ENCODE assay signal across 12 cellular contexts in genomic region chr12:106682594-106683234, GRCh38.
DNase-seq lines count a peak whose midpoint lies in the region; ATAC-seq, FAIRE-seq and TF ChIP-seq lines count a peak whose summit lies in the region.
"Had no signal": no experiment of that assay in that cellular context is flagged by ENCODE, and none has a peak within 500 bp of the region (broad histone marks: within the 10 kb centered on the region; RNA-seq: fewer than 3 reads in every experiment).

No MANE protein-coding gene starts in this region.

- no peaks in the 10 kb centered on the region for H3K9me3 ChIP-seq in A549
- H3K9me3 ChIP-seq: pancreas, SJSA1 had no signal

- H3K27ac ChIP-seq in A549 (no peak overlapping the region), mesendoderm (ENCODE audit: low read depth, low read length) (no peak overlapping the region)
- H3K27ac ChIP-seq: pancreas, SJSA1 had no signal

- H3K9ac ChIP-seq in mesendoderm (ENCODE audit: low read length): no peak overlapping the region

- CTCF ChIA-PET in A549 (lab: Yijun Ruan, JAX): no interaction called here

- H3K56ac ChIP-seq in mesendoderm (ENCODE audit: low read length): no peak overlapping the region

- H4K5ac ChIP-seq in mesendoderm (ENCODE audit: low read length): no peak overlapping the region

- POLR2A ChIA-PET in A549 (lab: Yijun Ruan, JAX): no interaction called here

- no peak overlapping the region for H3K23ac ChIP-seq in mesendoderm (ENCODE audit: low read length)

- ATAC-seq in A549 (peak; percentile 59 to 87; a peak in 3 of 6 replicates), SK-N-SH treated with all-trans-retinoic acid at 6 μM for 48 hours (peak; percentile 79), GM19452 (IDR thresholded peaks at IDR 0.05; ENCODE audit: unreplicated experiment) (no peak), HG03565 (IDR thresholded peaks at IDR 0.05; ENCODE audit: unreplicated experiment) (no peak)
- ATAC-seq: activated T-cell treated with anti-CD3 and anti-CD28 coated beads, Interleukin-2, amount 50 U/mL, for 72 hours had no signal

- no peak overlapping the region for H2AK5ac ChIP-seq in mesendoderm (ENCODE audit: low read length)

- TF ChIP-seq RAD21 in A549 (conservative IDR thresholded peaks at IDR 0.05 in 1 of 2, IDR thresholded peaks at IDR 0.05 in 1 of 2): peak; percentile 29 to 53; a peak in 3 of 5 replicates

- 31% methylated on average over 4 of the region's 4 CpGs for WGBS in A549 (ENCODE audit: missing lambda C conversion rate)
- no CpG with 5 or more reads among the region's 4 CpGs for WGBS in mesendoderm (ENCODE audit: extremely low coverage, insufficient coverage, low lambda C conversion rate)

- DNase-seq in A549 (ENCODE audit: low read depth in 1 of 2, low spot score in 1 of 2) (peak in 1 of 2 experiments; percentile 56), GM13976 (ENCODE audit: low spot score) (peak; percentile 29), glomerular visceral epithelial cell (ENCODE audit: extremely low spot score) (peak; percentile 23), NCI-H345 treated with DMSO at 0.1 percent for 48 hours (lab: John Stamatoyannopoulos, UW; ENCODE audit: unreplicated experiment) (no peak), mesendoderm (no peak)
- DNase-seq: activated T-cell treated with anti-CD3 and anti-CD28 coated beads, Interleukin-2, amount 50 U/mL, for 72 hours; pancreas; stimulated activated naive CD4-positive, alpha-beta T cell had no signal

- no peak overlapping the region for H4K8ac ChIP-seq in mesendoderm (ENCODE audit: low read depth, low read length)

- no peak overlapping the region for H3K18ac ChIP-seq in mesendoderm (ENCODE audit: low read length)

- TF ChIP-seq CTCF in A549 (IDR thresholded peaks at IDR 0.05) (peak; percentile 28; the same call in 2 of the 3 replicates), GM13976 (IDR thresholded peaks at IDR 0.05; ENCODE audit: borderline replicate concordance, control extremely low read depth, extremely low read depth, insufficient read depth, missing control alignments) (no peak)

- TF ChIP-seq POLR2A in A549 (IDR thresholded peaks at IDR 0.05; ENCODE audit: low read length): no peak

- no peak overlapping the region for H2BK5ac ChIP-seq in mesendoderm (ENCODE audit: low read length)

- H3K4me1 ChIP-seq in A549 (no peaks in the 10 kb centered on the region), mesendoderm (ENCODE audit: control insufficient read depth, low read depth, low read length) (no peaks in the 10 kb centered on the region)
- H3K4me1 ChIP-seq: pancreas, SJSA1 had no signal

- H3K4me2 ChIP-seq in A549 (no peak overlapping the region), mesendoderm (ENCODE audit: low read length) (no peak overlapping the region)

- no peak for FAIRE-seq in A549 (lab: Jason Lieb, UNC)
- FAIRE-seq: pancreas had no signal

- no peak overlapping the region for H2BK15ac ChIP-seq in mesendoderm (replicated peaks; ENCODE audit: low read depth)

- no peaks in the 10 kb centered on the region for H3K36me3 ChIP-seq in mesendoderm (ENCODE audit: control insufficient read depth, insufficient read depth, low read length)
- H3K36me3 ChIP-seq: pancreas, SJSA1 had no signal

- H3K27me3 ChIP-seq in mesendoderm (ENCODE audit: insufficient read depth, low read length, poor library complexity): no peaks in the 10 kb centered on the region
- H3K27me3 ChIP-seq: pancreas, SJSA1 had no signal

- TF ChIP-seq EP300 in A549 (IDR thresholded peaks at IDR 0.05): no peak

- no peak overlapping the region for H3K4ac ChIP-seq in mesendoderm (ENCODE audit: low read depth, low read length)

- H3K4me3 ChIP-seq in A549: no peak overlapping the region
- no peak overlapping the region for H3K4me3 ChIP-seq in mesendoderm (ENCODE audit: low read length)
- H3K4me3 ChIP-seq: pancreas, SJSA1 had no signal

- no peak overlapping the region for H2BK120ac ChIP-seq in mesendoderm (ENCODE audit: low read depth, low read length)

- in situ Hi-C loops in GM13976 (cut with MboI; ENCODE audit: low sequenced_read_pairs, unreplicated experiment): no loop called here

- no peaks in the 10 kb centered on the region for H3K79me2 ChIP-seq in mesendoderm (ENCODE audit: control insufficient read depth, insufficient read depth, low read length)

- H3K79me1 ChIP-seq in mesendoderm (ENCODE audit: low read length): no peaks in the 10 kb centered on the region

TF ChIP-seq in A549, 52 proteins besides CTCF, POLR2A, EP300 and RAD21:
- TF ChIP-seq HEYL (CRISPR knock-in tag; IDR thresholded peaks at IDR 0.05): no peak
- no peak for TF ChIP-seq BCL3 (IDR thresholded peaks at IDR 0.05)
- peak; percentile 48; the same call in 2 of the 3 replicates for TF ChIP-seq SMC3 (IDR thresholded peaks at IDR 0.05)
- TF ChIP-seq FOSL2 (IDR thresholded peaks at IDR 0.05): no peak
- TF ChIP-seq FOSL2 (CRISPR knock-in tag; IDR thresholded peaks at IDR 0.05): no peak

TF ChIP-seq in SK-N-SH treated with all-trans-retinoic acid at 6 μM for 48 hours, 23 proteins besides CTCF, POLR2A, EP300 and RAD21:
- TF ChIP-seq CSRNP3 (CRISPR knock-in tag; IDR thresholded peaks at IDR 0.05) (no peak), ZNF565 (CRISPR knock-in tag; conservative IDR thresholded peaks at IDR 0.05; ENCODE audit: low read depth) (no peak), BACH2 (CRISPR knock-in tag; IDR thresholded peaks at IDR 0.05; ENCODE audit: borderline replicate concordance) (no peak), ESRRG (CRISPR knock-in tag; IDR thresholded peaks at IDR 0.05) (no peak), TCF4 (CRISPR knock-in tag; IDR thresholded peaks at IDR 0.05; ENCODE audit: borderline replicate concordance) (no peak), ISL1 (CRISPR knock-in tag; IDR thresholded peaks at IDR 0.05) (no peak), ZC3H10 (CRISPR knock-in tag; IDR thresholded peaks at IDR 0.05) (no peak), GLIS3 (CRISPR knock-in tag; IDR thresholded peaks at IDR 0.05) (no peak), PATZ1 (CRISPR knock-in tag; IDR thresholded peaks at IDR 0.05; ENCODE audit: borderline replicate concordance) (no peak), ZFP30 (CRISPR knock-in tag; IDR thresholded peaks at IDR 0.05) (no peak), POU6F1 (CRISPR knock-in tag; IDR thresholded peaks at IDR 0.05; ENCODE audit: borderline replicate concordance, low read depth) (no peak), SNAI2 (CRISPR knock-in tag; IDR thresholded peaks at IDR 0.05) (no peak), OSR1 (CRISPR knock-in tag; IDR thresholded peaks at IDR 0.05) (no peak), PPARA (CRISPR knock-in tag; IDR thresholded peaks at IDR 0.05; ENCODE audit: borderline replicate concordance) (no peak), ZNF70 (CRISPR knock-in tag; IDR thresholded peaks at IDR 0.05) (no peak)

Comparison
In these comparisons a context has a peak if more than half of its experiments do, and no peak if none do; other contexts are left out.
1. ATAC-seq: peak in A549 (2 of 2) and SK-N-SH treated with all-trans-retinoic acid at 6 μM for 48 hours (single experiment); none in GM19452 (single experiment) and HG03565 (single experiment).
2. DNase-seq: peak in GM13976 (single experiment) and glomerular visceral epithelial cell (single experiment); none in NCI-H345 treated with DMSO at 0.1 percent for 48 hours (single experiment) and mesendoderm (single experiment).